ENCODE assay signal across 14 cellular contexts in the genomic region with DNA sequence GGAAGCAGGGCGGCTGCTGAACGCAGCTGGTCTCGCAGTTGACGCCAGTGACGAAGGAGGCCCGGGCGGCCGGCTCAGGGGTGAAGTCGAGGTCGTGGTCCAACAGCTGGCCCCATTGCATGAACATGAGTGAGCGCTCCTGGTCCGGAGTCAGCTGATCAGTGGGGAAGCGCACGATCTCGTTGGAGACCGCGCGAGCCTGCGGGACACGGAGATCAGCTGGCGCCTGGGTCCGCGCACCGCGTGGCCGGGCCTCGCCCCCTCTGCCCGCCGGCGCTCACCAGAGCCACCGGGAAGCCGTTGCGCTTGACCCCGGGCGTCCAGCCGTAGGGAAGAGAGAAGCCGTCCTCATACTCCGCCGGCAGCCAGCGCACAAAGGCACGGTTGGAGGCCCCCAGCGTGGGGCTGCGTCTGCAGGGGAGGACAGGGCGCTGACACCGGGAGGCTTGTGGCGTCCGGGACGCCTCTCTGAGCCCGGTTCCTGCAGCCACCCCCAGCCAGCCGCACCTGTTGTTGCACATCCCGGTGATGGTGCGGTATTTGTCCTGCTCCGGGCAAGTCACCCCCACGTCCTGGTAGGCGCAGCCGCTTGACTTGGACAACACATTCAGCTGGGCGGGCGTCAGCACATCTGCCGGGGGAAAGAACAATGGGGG. TPM values are rescaled to one million over a fixed set of nuclear protein-coding genes. Genes with fewer than 3 reads are reported as not detected.
DNase-seq lines count a peak whose midpoint lies in the region; ATAC-seq, FAIRE-seq and TF ChIP-seq lines count a peak whose summit lies in the region.
"Had no signal": no experiment of that assay in that cellular context is flagged by ENCODE, and none has a peak within 500 bp of the region (broad histone marks: within the 10 kb centered on the region; RNA-seq: fewer than 3 reads in every experiment).

No MANE protein-coding gene starts in this region.

- no peaks in the 10 kb centered on the region for H3K36me3 Mint-ChIP-seq in T-helper 17 cell (ENCODE audit: low read depth)
- H3K36me3 Mint-ChIP-seq in activated T-cell treated with anti-CD3 and anti-CD28 coated beads, Interleukin-2, amount 50 U/mL, for 72 hours (ENCODE audit: insufficient read depth in 2 of 2), result no peaks in the 10 kb centered on the region
- H3K36me3 Mint-ChIP-seq: type B pancreatic cell had no signal

- no peaks in the 10 kb centered on the region for H3K36me3 ChIP-seq in heart right ventricle
- no peaks in the 10 kb centered on the region for H3K36me3 ChIP-seq in pancreas

- peak overlapping the region; percentile 28 for H3K4me3 Mint-ChIP-seq in T-helper 17 cell
- H3K4me3 Mint-ChIP-seq in activated T-cell treated with anti-CD3 and anti-CD28 coated beads, Interleukin-2, amount 50 U/mL, for 72 hours, result no peak overlapping the region
- H3K4me3 Mint-ChIP-seq: type B pancreatic cell had no signal

- no peaks in the 10 kb centered on the region for H3K9me3 Mint-ChIP-seq in activated T-cell treated with anti-CD3 and anti-CD28 coated beads, Interleukin-2, amount 50 U/mL, for 72 hours
- H3K9me3 Mint-ChIP-seq: type B pancreatic cell had no signal

- H3K27ac Mint-ChIP-seq in T-helper 17 cell, result no peak overlapping the region
- H3K27ac Mint-ChIP-seq in activated T-cell treated with anti-CD3 and anti-CD28 coated beads, Interleukin-2, amount 50 U/mL, for 72 hours, result no peak overlapping the region
- H3K27ac Mint-ChIP-seq: type B pancreatic cell had no signal

- H3K4me1 ChIP-seq in heart right ventricle (peaks cover 0 to 19% (median 11%) of the 10 kb centered on the region in 9 donors), pancreas (peaks cover 0 to 3% (median 0%) of the 10 kb centered on the region in 3 donors)

- no peak for TF ChIP-seq CTCF in heart right ventricle (IDR thresholded peaks at IDR 0.05)
- no peak for TF ChIP-seq CTCF in pancreas (IDR thresholded peaks at IDR 0.05)

- intact Hi-C loops in heart right ventricle (cut with DNase I) (loop anchor here in 1 of 10 donors (5.0 kb wide), 1 partner anchor 977 kb away; no protein-coding TSS in a partner anchor), pancreas (cut with DNase I) (no loop called here)

- peak overlapping the region in 8 of 10 donors; percentile 17 to 48 (median 34) for H3K4me3 ChIP-seq in heart right ventricle
- H3K4me3 ChIP-seq in pancreas, result peak overlapping the region in 2 of 4 donors; percentile 11 to 36

- DNase-seq in COR-L47 (lab: John Stamatoyannopoulos, UW) (peak; percentile 12), T-helper 17 cell (no peak), heart right ventricle (peak; percentile 48 to 58), pancreas (peak in 2 of 6 donors; percentile 18 to 59), hepatic stellate cell (ENCODE audit: low spot score) (no peak)
- DNase-seq in activated naive CD4-positive, alpha-beta T cell (lab: John Stamatoyannopoulos, UW), result no peak
- no peak for DNase-seq in activated T-cell treated with anti-CD3 and anti-CD28 coated beads, Interleukin-2, amount 50 U/mL, for 72 hours
- no peak for DNase-seq in activated CD4-positive, alpha-beta T cell treated with anti-CD3 and anti-CD28 coated beads, Interleukin-2, amount 50 U/mL, for 4 hours
- DNase-seq: Calu3, NCI-H2107 had no signal

- peaks cover 4% of the 10 kb centered on the region for H3K4me1 Mint-ChIP-seq in T-helper 17 cell
- H3K4me1 Mint-ChIP-seq in activated T-cell treated with anti-CD3 and anti-CD28 coated beads, Interleukin-2, amount 50 U/mL, for 72 hours (ENCODE audit: low read depth), result no peaks in the 10 kb centered on the region

- H3K9me3 ChIP-seq in T-helper 17 cell (ENCODE audit: control insufficient read depth, low read length, poor library complexity, severe bottlenecking) (no peaks in the 10 kb centered on the region), heart right ventricle (no peaks in the 10 kb centered on the region), pancreas (no peaks in the 10 kb centered on the region)

- peak; percentile 23 for ATAC-seq in T-helper 17 cell
- peak; percentile 71 to 85 (median 74) for ATAC-seq in heart right ventricle
- ATAC-seq in pancreas, result peak; percentile 13 to 68 (median 60)
- ATAC-seq in activated T-cell treated with anti-CD3 and anti-CD28 coated beads, Interleukin-2, amount 50 U/mL, for 72 hours (replicated peaks in 1 of 2), result no peak
- ATAC-seq: SK-N-SH treated with all-trans-retinoic acid at 6 μM for 48 hours had no signal

- no peak for FAIRE-seq in pancreas (lab: Jason Lieb, UNC)
- FAIRE-seq: keratinocyte had no signal

- peaks cover 0 to 47% (median 25%) of the 10 kb centered on the region in 7 donors for H3K27me3 ChIP-seq in heart right ventricle
- H3K27me3 ChIP-seq in pancreas, result peaks cover 0 to 4% (median 0%) of the 10 kb centered on the region in 4 donors

- 11 to 15% methylated on average over 59 of the region's 59 CpGs for WGBS in heart right ventricle, 2 donors
- WGBS in pancreas, 2 donors, result 12 to 16% methylated on average over 54 to 59 of the region's 59 CpGs

- peaks cover 49% of the 10 kb centered on the region for H3K27me3 Mint-ChIP-seq in T-helper 17 cell
- H3K27me3 Mint-ChIP-seq in activated T-cell treated with anti-CD3 and anti-CD28 coated beads, Interleukin-2, amount 50 U/mL, for 72 hours (ENCODE audit: low read depth), result peaks cover 32% of the 10 kb centered on the region

- H3K27ac ChIP-seq in heart right ventricle (peak overlapping the region in 2 of 10 donors; percentile 2 to 31), pancreas (no peak overlapping the region)

RNA-seq across cellular contexts. Expression of a gene that starts 1.6 kb away (rescaled TPM):
- total RNA-seq in T-helper 17 cell, result under 1 TPM in 1 of 2 donors, not detected in 1; 0.07 TPM
- 1 to 10 TPM in 1 of 10 donors, under 1 TPM in 7, not detected in 2; 0.08 to 2.5 (median 0.25) TPM for total RNA-seq in heart right ventricle
- under 1 TPM; 0.07 to 0.15 TPM for polyA plus RNA-seq in heart right ventricle
- under 1 TPM; 0.03 to 0.28 (median 0.09) TPM for total RNA-seq in pancreas
- polyA plus RNA-seq in pancreas, result under 1 TPM in 1 of 2 donors, not detected in 1; 0.19 TPM
- under 1 TPM in 1 of 2 donors, not detected in 1; 0.09 TPM for total RNA-seq in activated T-cell treated with anti-CD3 and anti-CD28 coated beads, Interleukin-2, amount 50 U/mL, for 72 hours
- total RNA-seq: Calu3, H4 had no signal
- polyA plus RNA-seq: keratinocyte had no signal

RNA-seq across cellular contexts. Expression of a gene that starts 40.8 kb away (rescaled TPM):
- total RNA-seq in T-helper 17 cell (under 1 TPM in 1 of 2 donors, not detected in 1; 0.44 TPM), heart right ventricle (not detected), pancreas (not detected)
- polyA plus RNA-seq in heart right ventricle (not detected), pancreas (under 1 TPM; 0.08 to 0.23 TPM)
- under 1 TPM; 0.12 to 0.31 TPM for total RNA-seq in activated T-cell treated with anti-CD3 and anti-CD28 coated beads, Interleukin-2, amount 50 U/mL, for 72 hours
- total RNA-seq: Calu3, H4 had no signal
- polyA plus RNA-seq: keratinocyte had no signal

RNA-seq across cellular contexts. Expression of a gene that starts 49.5 kb away (rescaled TPM):
- 10 to 100 TPM; 30.5 to 32.8 TPM for total RNA-seq in T-helper 17 cell
- total RNA-seq in heart right ventricle, result 10 to 100 TPM in 8 of 10 donors, 1 to 10 TPM in 2; 6.0 to 18.7 (median 12.4) TPM
- polyA plus RNA-seq in heart right ventricle, result 10 to 100 TPM in 1 of 2 donors, 1 to 10 TPM in 1; 1.6 to 35.6 TPM
- 10 to 100 TPM in 4 of 6 donors, 1 to 10 TPM in 2; 7.0 to 19.6 (median 12.9) TPM for total RNA-seq in pancreas
- polyA plus RNA-seq in pancreas, result 10 to 100 TPM; 56.7 to 90.2 TPM
- 10 to 100 TPM; 42.3 to 55.3 TPM for total RNA-seq in activated T-cell treated with anti-CD3 and anti-CD28 coated beads, Interleukin-2, amount 50 U/mL, for 72 hours
- total RNA-seq: Calu3, H4 had no signal

Comparison
In these comparisons a context has a peak if more than half of its experiments do, and no peak if none do; other contexts are left out.
1. DNase-seq: peak in COR-L47 (single experiment) and heart right ventricle (2 of 2); none in T-helper 17 cell (0 of 3), activated naive CD4-positive, alpha-beta T cell (0 of 4), hepatic stellate cell (single experiment), activated T-cell treated with anti-CD3 and anti-CD28 coated beads, Interleukin-2, amount 50 U/mL, for 72 hours (0 of 2) and activated CD4-positive, alpha-beta T cell treated with anti-CD3 and anti-CD28 coated beads, Interleukin-2, amount 50 U/mL, for 4 hours (0 of 2).
2. ATAC-seq: peak in T-helper 17 cell (single experiment), heart right ventricle (8 of 8) and pancreas (4 of 4); none in activated T-cell treated with anti-CD3 and anti-CD28 coated beads, Interleukin-2, amount 50 U/mL, for 72 hours (0 of 2).